ENCODE assay signal across 16 cellular contexts in the genomic region with DNA sequence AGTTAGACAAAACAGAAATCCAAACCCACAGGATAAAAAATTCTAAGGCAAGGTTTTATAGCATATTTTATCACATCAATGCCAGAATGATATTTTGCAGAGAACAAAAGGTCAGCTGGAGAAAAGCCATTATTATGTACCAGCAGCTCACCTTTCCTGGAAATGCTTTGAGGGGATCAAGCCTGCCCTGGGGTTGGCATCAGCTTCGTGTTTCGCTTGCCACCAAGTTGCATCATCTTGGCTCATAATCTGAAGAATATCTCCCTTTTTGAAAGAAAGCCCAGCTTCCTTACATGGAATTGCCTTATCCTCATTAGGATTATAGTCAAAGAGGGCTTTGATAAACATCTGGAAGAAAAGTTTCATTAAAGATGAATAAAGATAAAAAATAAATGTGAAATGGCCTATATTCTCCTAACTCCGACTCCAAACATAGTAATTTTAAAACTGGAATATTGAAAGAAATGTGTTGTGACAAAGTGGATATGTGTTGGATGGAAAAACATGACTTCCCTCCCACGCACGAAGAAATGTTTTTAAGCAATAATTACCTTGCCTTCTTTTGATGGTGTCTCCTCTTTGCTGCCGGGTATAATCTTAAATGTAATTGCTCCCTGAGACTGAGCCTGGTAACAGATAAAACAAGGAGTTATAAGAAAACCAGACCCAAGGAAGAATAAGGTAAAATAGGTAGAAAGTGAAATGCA.
DNase-seq lines count a peak whose midpoint lies in the region; ATAC-seq, FAIRE-seq and TF ChIP-seq lines count a peak whose summit lies in the region.
"Had no signal": no experiment of that assay in that cellular context is flagged by ENCODE, and none has a peak within 500 bp of the region (broad histone marks: within the 10 kb centered on the region; RNA-seq: fewer than 3 reads in every experiment).

No MANE protein-coding gene starts in this region.

- 67 to 70% methylated on average over 6 of the region's 6 CpGs for WGBS in pancreas, 2 donors

- H3K4me3 ChIP-seq in pancreas, result no peak overlapping the region
- H3K4me3 ChIP-seq: ascending aorta, left ventricle myocardium inferior, neural progenitor cell, tibial nerve had no signal

- peak overlapping the region; percentile 14; the same call in 1 of the 2 replicates for H3K27ac Mint-ChIP-seq in HFFc6
- H3K27ac Mint-ChIP-seq: activated B cell treated with CpG ODN at 0.5 μM for 24 hours; CD8-positive, alpha-beta T cell; neural progenitor cell had no signal

- DNase-seq in HFFc6 (no peak), RCC 7860 (ENCODE audit: low spot score) (no peak), dermis microvascular lymphatic vessel endothelial cell (ENCODE audit: low read depth in 2 of 2) (peak; percentile 15 to 28), pancreas (peak in 2 of 6 donors; percentile 13 to 56), RWPE1 (ENCODE audit: low spot score) (no peak)
- DNase-seq in activated CD4-positive, CD25-positive, alpha-beta regulatory T cell treated with anti-CD3 and anti-CD28 coated beads, Interleukin-2, amount 50 U/mL, for 72 hours, result no peak
- DNase-seq: activated B cell treated with CpG ODN at 0.5 μM for 24 hours; CD8-positive, alpha-beta T cell; KBM-7; left ventricle myocardium inferior; NCI-H187 treated with DMSO at 0.1 percent for 48 hours had no signal

- ATAC-seq in pancreas, result peak; percentile 44 to 66 (median 58)
- no peak for ATAC-seq in GM21619 (IDR thresholded peaks at IDR 0.05; ENCODE audit: unreplicated experiment)
- no peak for ATAC-seq in HG02938 (IDR thresholded peaks at IDR 0.05; ENCODE audit: unreplicated experiment)
- ATAC-seq: CD8-positive, alpha-beta T cell had no signal

- no peaks in the 10 kb centered on the region for H3K9me3 ChIP-seq in pancreas
- H3K9me3 ChIP-seq: ascending aorta, left ventricle myocardium inferior, tibial nerve had no signal

- H3K4me1 Mint-ChIP-seq in HFFc6 (ENCODE audit: low read depth), result peaks cover 51% of the 10 kb centered on the region
- H3K4me1 Mint-ChIP-seq: activated B cell treated with CpG ODN at 0.5 μM for 24 hours had no signal

- peaks cover 0 to 19% (median 0%) of the 10 kb centered on the region in 3 donors for H3K4me1 ChIP-seq in pancreas
- H3K4me1 ChIP-seq: left ventricle myocardium inferior had no signal

- no peaks in the 10 kb centered on the region for H3K36me3 ChIP-seq in pancreas
- H3K36me3 ChIP-seq: left ventricle myocardium inferior, neural progenitor cell, tibial nerve had no signal

- H3K27ac ChIP-seq in pancreas, result peak overlapping the region in 1 of 4 donors; percentile 20
- no peak overlapping the region for H3K27ac ChIP-seq in RWPE1
- H3K27ac ChIP-seq: ascending aorta, left ventricle myocardium inferior, neural progenitor cell, tibial nerve had no signal

- H3K4me3 Mint-ChIP-seq in HFFc6, result no peak overlapping the region
- H3K4me3 Mint-ChIP-seq: activated B cell treated with CpG ODN at 0.5 μM for 24 hours; CD8-positive, alpha-beta T cell; neural progenitor cell had no signal

- peaks cover 5% of the 10 kb centered on the region for H3K36me3 Mint-ChIP-seq in HFFc6 (ENCODE audit: low read depth)
- H3K36me3 Mint-ChIP-seq: neural progenitor cell had no signal

- H3K27me3 ChIP-seq in pancreas, result no peaks in the 10 kb centered on the region
- H3K27me3 ChIP-seq: ascending aorta, neural progenitor cell, tibial nerve had no signal

- CTCF ChIA-PET in RWPE1 (lab: Yijun Ruan, JAX), result no interaction called here

- FAIRE-seq in RCC 7860 (lab: Jason Lieb, UNC), result peak; percentile 32
- no peak for FAIRE-seq in pancreas (lab: Jason Lieb, UNC)

- POLR2A ChIA-PET in RWPE1 (lab: Yijun Ruan, JAX; ENCODE audit: low non-redundant PET), result no interaction called here

- intact Hi-C loops in pancreas (cut with DNase I), result no loop called here

- H3K27me3 Mint-ChIP-seq in HFFc6 (ENCODE audit: insufficient read depth), result no peaks in the 10 kb centered on the region
- H3K27me3 Mint-ChIP-seq: activated B cell treated with CpG ODN at 0.5 μM for 24 hours had no signal

- H3K9me3 Mint-ChIP-seq in HFFc6, result no peaks in the 10 kb centered on the region
- H3K9me3 Mint-ChIP-seq: activated B cell treated with CpG ODN at 0.5 μM for 24 hours; CD8-positive, alpha-beta T cell; neural progenitor cell had no signal

- no peak for TF ChIP-seq CTCF in HFFc6 (IDR thresholded peaks at IDR 0.05)
- no peak for TF ChIP-seq CTCF in pancreas (IDR thresholded peaks at IDR 0.05)
- TF ChIP-seq CTCF in RWPE1 (conservative IDR thresholded peaks at IDR 0.05; ENCODE audit: low read depth), result no peak

Comparison
In these comparisons a context has a peak if more than half of its experiments do, and no peak if none do; other contexts are left out.
1. DNase-seq: peak in dermis microvascular lymphatic vessel endothelial cell (2 of 2); none in HFFc6 (single experiment), RCC 7860 (single experiment), RWPE1 (single experiment) and activated CD4-positive, CD25-positive, alpha-beta regulatory T cell treated with anti-CD3 and anti-CD28 coated beads, Interleukin-2, amount 50 U/mL, for 72 hours (single experiment).
2. ATAC-seq: peak in pancreas (4 of 4); none in GM21619 (single experiment) and HG02938 (single experiment).